ENCODE assay signal across 17 cellular contexts in the genomic region with DNA sequence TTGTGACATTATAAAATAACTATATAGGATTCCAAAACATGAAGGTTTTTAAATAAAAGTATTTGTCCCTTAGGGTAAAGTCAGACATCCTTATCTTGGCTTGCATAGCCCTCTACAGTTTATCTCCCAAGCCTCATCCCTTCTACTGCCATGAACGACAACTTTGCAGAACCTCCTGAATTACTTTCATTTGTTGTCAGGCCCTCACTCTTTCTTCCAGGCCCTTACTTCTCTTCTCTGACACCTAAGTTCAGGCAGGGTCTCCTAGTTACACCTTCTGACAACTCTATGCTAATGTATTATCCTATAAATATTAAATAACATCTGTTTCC.
DNase-seq lines count a peak whose midpoint lies in the region; ATAC-seq and TF ChIP-seq lines count a peak whose summit lies in the region.
"Had no signal": no experiment of that assay in that cellular context is flagged by ENCODE, and none has a peak within 500 bp of the region (broad histone marks: within the 10 kb centered on the region; RNA-seq: fewer than 3 reads in every experiment).

No MANE protein-coding gene starts in this region.

- no peaks in the 10 kb centered on the region for H3K9me2 ChIP-seq in PC-9 (ENCODE audit: insufficient read depth)

- no peak overlapping the region for H3K4me2 ChIP-seq in PC-9

- peaks cover 27% of the 10 kb centered on the region for H3K36me3 Mint-ChIP-seq in activated CD8-positive, alpha-beta memory T cell treated with anti-CD3 and anti-CD28 coated beads, Interleukin-2, amount 10 ng/mL, durations not matched to agents 7 days and 5 days
- H3K36me3 Mint-ChIP-seq in T-helper 17 cell (ENCODE audit: low read depth) (no peaks in the 10 kb centered on the region), type B pancreatic cell (peaks cover 5% of the 10 kb centered on the region)

- H3K4me1 ChIP-seq in iPS-18a (ENCODE audit: control insufficient read depth, low read depth, low read length) (peaks cover 53% of the 10 kb centered on the region), PC-9 (replicated peaks; ENCODE audit: insufficient read depth) (no peaks in the 10 kb centered on the region)
- H3K4me1 ChIP-seq: HAP-1 had no signal

- H2AFZ ChIP-seq in PC-9: no peak overlapping the region

- ATAC-seq in activated CD8-positive, alpha-beta memory T cell treated with anti-CD3 and anti-CD28 coated beads, Interleukin-2, amount 10 ng/mL, durations not matched to agents 7 days and 5 days: no peak
- ATAC-seq in T-helper 17 cell: no peak
- ATAC-seq: activated naive CD4-positive, alpha-beta T cell treated with anti-CD3 and anti-CD28 coated beads, Interleukin-2, amount 50 U/mL, for 72 hours had no signal

- TF ChIP-seq CTCF in type B pancreatic cell (conservative IDR thresholded peaks at IDR 0.05): no peak
- no peak for TF ChIP-seq CTCF in PC-9 (conservative IDR thresholded peaks at IDR 0.05)

- H3K4me3 Mint-ChIP-seq in activated CD8-positive, alpha-beta memory T cell treated with anti-CD3 and anti-CD28 coated beads, Interleukin-2, amount 10 ng/mL, durations not matched to agents 7 days and 5 days: no peak overlapping the region
- H3K4me3 Mint-ChIP-seq in T-helper 17 cell (peak overlapping the region; percentile 67), type B pancreatic cell (no peak overlapping the region)
- H3K4me3 Mint-ChIP-seq: T-helper 2 cell treated with Interferon-gamma antibody and Interleukin-4, amounts not matched to agents 5 μg/mL and 100 μg/mL, for 36 hours had no signal

- H3K27me3 ChIP-seq in iPS-18a (ENCODE audit: control insufficient read depth, insufficient read depth, low read length) (no peaks in the 10 kb centered on the region), PC-9 (ENCODE audit: insufficient read depth, low read depth) (no peaks in the 10 kb centered on the region)
- H3K27me3 ChIP-seq: brain microvascular endothelial cell had no signal

- H3K9me3 ChIP-seq in T-helper 17 cell (ENCODE audit: control insufficient read depth, low read length, poor library complexity, severe bottlenecking): no peaks in the 10 kb centered on the region
- peaks cover 6% of the 10 kb centered on the region for H3K9me3 ChIP-seq in iPS-18a (ENCODE audit: control insufficient read depth, low read depth, low read length)
- H3K9me3 ChIP-seq in PC-9 (ENCODE audit: insufficient read depth, low read depth): peaks cover 10% of the 10 kb centered on the region; the same call in 1 of the 2 replicates
- H3K9me3 ChIP-seq: HAP-1 had no signal

- H3K27ac ChIP-seq in iPS-18a (ENCODE audit: low read length) (no peak overlapping the region), PC-9 (no peak overlapping the region)
- H3K27ac ChIP-seq: brain microvascular endothelial cell had no signal

- H4K20me1 ChIP-seq in PC-9 (ENCODE audit: insufficient read depth): no peaks in the 10 kb centered on the region

- peaks cover 8% of the 10 kb centered on the region for H3K9me3 Mint-ChIP-seq in activated CD8-positive, alpha-beta memory T cell treated with anti-CD3 and anti-CD28 coated beads, Interleukin-2, amount 10 ng/mL, durations not matched to agents 7 days and 5 days (ENCODE audit: low read depth)
- peaks cover 4% of the 10 kb centered on the region for H3K9me3 Mint-ChIP-seq in type B pancreatic cell

- H3F3A ChIP-seq in PC-9 (ENCODE audit: insufficient read depth, low read depth): no peaks in the 10 kb centered on the region

- DNase-seq in activated CD8-positive, alpha-beta memory T cell treated with anti-CD3 and anti-CD28 coated beads, Interleukin-2, amount 10 ng/mL, durations not matched to agents 7 days and 5 days: no peak
- no peak for DNase-seq in activated CD8-positive, alpha-beta memory T cell treated with anti-CD3 and anti-CD28 coated beads, Interleukin-2, amount 50 U/mL, for 4 hours
- no peak for DNase-seq in T-helper 17 cell
- DNase-seq in type B pancreatic cell (ENCODE audit: extremely low spot score, unreplicated experiment): no peak
- no peak for DNase-seq in stimulated activated CD4-positive, alpha-beta T cell treated with anti-CD3 and anti-CD28 coated beads, Interleukin-4, amount 100 ng/mL, for 24 hours
- no peak for DNase-seq in PC-9
- DNase-seq in GM19240 (ENCODE audit: insufficient read length, low spot score): no peak
- DNase-seq: activated T-cell treated with anti-CD3 and anti-CD28 coated beads for 4 hours, brain microvascular endothelial cell, cortex of kidney, hippocampal formation, IMR-90, NCI-H2029 treated with DMSO at 0.1 percent for 48 hours had no signal

- H3K79me2 ChIP-seq in PC-9 (ENCODE audit: low read depth): no peaks in the 10 kb centered on the region

- no peaks in the 10 kb centered on the region for H3K36me3 ChIP-seq in iPS-18a (ENCODE audit: control insufficient read depth, low read depth, low read length)
- H3K36me3 ChIP-seq in PC-9 (ENCODE audit: low read depth): no peaks in the 10 kb centered on the region
- H3K36me3 ChIP-seq: brain microvascular endothelial cell, HAP-1 had no signal

- no TSS peak for BruUV-seq in PC-9 (replicated peaks; lab: Mats Ljungman, UMichigan)

- POLR2A ChIA-PET in PC-9 (lab: Charles Lee; ENCODE audit: unreplicated experiment): no interaction called here

- H3K4me3 ChIP-seq in iPS-18a (ENCODE audit: low read length) (peak overlapping the region; percentile 36), PC-9 (no peak overlapping the region)
- H3K4me3 ChIP-seq: HAP-1 had no signal

- intact Hi-C loops in PC-9 (cut with micrococcal nuclease; ENCODE audit: unreplicated experiment): no loop called here

- H3K27me3 Mint-ChIP-seq in activated CD8-positive, alpha-beta memory T cell treated with anti-CD3 and anti-CD28 coated beads, Interleukin-2, amount 10 ng/mL, durations not matched to agents 7 days and 5 days: no peaks in the 10 kb centered on the region
- H3K27me3 Mint-ChIP-seq in T-helper 17 cell: no peaks in the 10 kb centered on the region
- no peaks in the 10 kb centered on the region for H3K27me3 Mint-ChIP-seq in type B pancreatic cell

- H3K4me1 Mint-ChIP-seq in activated CD8-positive, alpha-beta memory T cell treated with anti-CD3 and anti-CD28 coated beads, Interleukin-2, amount 10 ng/mL, durations not matched to agents 7 days and 5 days: peaks cover 72% of the 10 kb centered on the region
- H3K4me1 Mint-ChIP-seq in T-helper 17 cell (peaks cover 47% of the 10 kb centered on the region), type B pancreatic cell (ENCODE audit: unreplicated experiment) (peaks cover 39% of the 10 kb centered on the region)

- H3K27ac Mint-ChIP-seq in activated CD8-positive, alpha-beta memory T cell treated with anti-CD3 and anti-CD28 coated beads, Interleukin-2, amount 10 ng/mL, durations not matched to agents 7 days and 5 days: peak overlapping the region; percentile 66
- peak overlapping the region; percentile 91 for H3K27ac Mint-ChIP-seq in T-helper 17 cell
- peak overlapping the region; percentile 77 for H3K27ac Mint-ChIP-seq in type B pancreatic cell
- H3K27ac Mint-ChIP-seq: activated naive CD4-positive, alpha-beta T cell treated with anti-CD3 and anti-CD28 coated beads, Interleukin-2, amount 50 U/mL, for 72 hours; T-helper 2 cell treated with Interferon-gamma antibody and Interleukin-4, amounts not matched to agents 5 μg/mL and 100 μg/mL, for 36 hours had no signal

- H3K9ac ChIP-seq in iPS-18a (ENCODE audit: low read length): no peak overlapping the region

- CTCF ChIA-PET in activated CD8-positive, alpha-beta memory T cell treated with anti-CD3 and anti-CD28 coated beads, Interleukin-2, amount 10 ng/mL, durations not matched to agents 7 days and 5 days (lab: Charles Lee): interaction anchor here (1.0 kb wide), 1 partner anchor 32 kb away, joined by 3 read pairs; no protein-coding TSS in a partner anchor
- CTCF ChIA-PET in PC-9 (lab: Charles Lee): no interaction called here
